Comparison of ENCODE assay signal across 8 cellular contexts in the genomic region with DNA sequence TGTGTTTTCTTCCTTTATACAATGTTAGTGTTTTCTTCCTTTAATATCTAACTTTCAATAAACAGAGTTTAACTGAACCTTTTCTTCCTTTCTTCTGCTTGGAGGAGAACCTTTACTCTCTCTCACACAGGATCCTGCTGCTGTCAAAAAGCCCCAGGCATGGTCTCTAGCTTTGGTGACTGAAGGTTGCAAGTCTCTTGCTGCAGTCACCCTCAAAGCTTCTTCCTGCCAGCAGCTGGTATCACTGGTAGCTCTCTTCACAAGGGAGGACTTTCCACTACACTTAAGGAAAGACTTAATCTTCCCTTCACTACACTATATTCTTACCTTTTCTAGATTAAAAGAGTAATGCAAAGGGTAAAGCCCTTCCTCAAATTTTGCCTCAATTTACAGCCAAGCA.
DNase-seq lines count a peak whose midpoint lies in the region; ATAC-seq and TF ChIP-seq lines count a peak whose summit lies in the region.

No MANE protein-coding gene starts in this region.

- no peak overlapping the region for H3K4me3 ChIP-seq in Panc1 (ENCODE audit: low read depth in 2 of 2, low read length in 2 of 2)

- peak overlapping the region; percentile 30 for H3K27ac Mint-ChIP-seq in nephron progenitor cell

- H3K36me3 ChIP-seq in Panc1 (ENCODE audit: control insufficient read depth, insufficient read depth, low read length), result no peaks in the 10 kb centered on the region

- H3K4me1 Mint-ChIP-seq in nephron progenitor cell, result peaks cover 19% of the 10 kb centered on the region

- H3K27me3 Mint-ChIP-seq in nephron progenitor cell (ENCODE audit: low read depth, poor library complexity), result no peaks in the 10 kb centered on the region

- CTCF ChIA-PET in Panc1 (lab: Charles Lee), result no interaction called here

- ATAC-seq in GM18868 (IDR thresholded peaks at IDR 0.05; ENCODE audit: unreplicated experiment) (peak; percentile 65), HG02610 (IDR thresholded peaks at IDR 0.05; ENCODE audit: unreplicated experiment) (peak; percentile 55), Panc1 (no peak)

- POLR2A ChIA-PET in Panc1 (lab: Charles Lee), result no interaction called here

- intact Hi-C loops in Panc1 (cut with micrococcal nuclease; ENCODE audit: unreplicated experiment), result no loop called here

- H3K27ac ChIP-seq in Panc1 (ENCODE audit: low read length), result peak overlapping the region; percentile 49

- in situ Hi-C loops in Panc1 (cut with HindIII; ENCODE audit: low pct_unique_long_range_greater_than_20kb, low sequenced_read_pairs), result no loop called here

- BruUV-seq in Panc1 (replicated peaks; lab: Mats Ljungman, UMichigan), result no TSS peak

- H3K9me3 Mint-ChIP-seq in nephron progenitor cell, result no peaks in the 10 kb centered on the region

- DNase-seq in Panc1 (ENCODE audit: low read depth, low spot score) (no peak), nephron progenitor cell (no peak), amygdala (lab: John Stamatoyannopoulos, UW) (no peak), globus pallidus (ENCODE audit: low spot score) (no peak), hepatic stellate cell (ENCODE audit: low spot score) (no peak)
- DNase-seq in activated naive CD4-positive, alpha-beta T cell treated with Interleukin-2 at 50 U/mL for 16 hours, result no peak

- no peaks in the 10 kb centered on the region for H3K36me3 Mint-ChIP-seq in nephron progenitor cell (ENCODE audit: low read depth)

- H3K4me3 Mint-ChIP-seq in nephron progenitor cell, result no peak overlapping the region

- no peaks in the 10 kb centered on the region for H3K9me3 ChIP-seq in Panc1 (ENCODE audit: control insufficient read depth, insufficient read depth, low read depth, low read length)

- H3K27me3 ChIP-seq in Panc1 (ENCODE audit: control insufficient read depth, insufficient read depth, low read length), result no peaks in the 10 kb centered on the region

- TF ChIP-seq CTCF in Panc1 (IDR thresholded peaks at IDR 0.05) (no peak), nephron progenitor cell (IDR thresholded peaks at IDR 0.05) (no peak)

- peaks cover 19% of the 10 kb centered on the region for H3K4me1 ChIP-seq in Panc1 (ENCODE audit: control insufficient read depth, insufficient read depth, low read length)
